10 cellular contexts compared by ENCODE assay signal in genomic region chr16:3998793-3999478, GRCh38.
DNase-seq lines count a peak whose midpoint lies in the region; ATAC-seq and TF ChIP-seq lines count a peak whose summit lies in the region.
"Had no signal": no experiment of that assay in that cellular context is flagged by ENCODE, and none has a peak within 500 bp of the region (broad histone marks: within the 10 kb centered on the region; RNA-seq: fewer than 3 reads in every experiment).

No MANE protein-coding gene starts in this region.

- peak overlapping the region; percentile 91 for H3K27ac Mint-ChIP-seq in osteocyte (ENCODE audit: unreplicated experiment)
- H3K27ac Mint-ChIP-seq: activated naive CD8-positive, alpha-beta T cell; stimulated activated effector memory CD8-positive, alpha-beta T cell treated with anti-CD3 and anti-CD28 coated beads, Interleukin-12 subunit alpha, Interleukin-12 subunit beta, amount 100 ng/mL, for 72 hours had no signal

- H3K27ac ChIP-seq in BLaER1 (no peak overlapping the region), PC-3 (ENCODE audit: low read length) (no peak overlapping the region)

- H3K36me3 ChIP-seq in BLaER1 = peaks cover 58% of the 10 kb centered on the region
- H3K36me3 ChIP-seq in PC-3 (ENCODE audit: low read depth, low read length) = no peaks in the 10 kb centered on the region

- no peaks in the 10 kb centered on the region for H3K9me3 Mint-ChIP-seq in osteocyte (ENCODE audit: unreplicated experiment)
- H3K9me3 Mint-ChIP-seq: stimulated activated effector memory CD8-positive, alpha-beta T cell treated with anti-CD3 and anti-CD28 coated beads, Interleukin-12 subunit alpha, Interleukin-12 subunit beta, amount 100 ng/mL, for 72 hours had no signal

- ATAC-seq in PC-3 = no peak
- ATAC-seq in GM21528 (IDR thresholded peaks at IDR 0.05; ENCODE audit: low FRiP score, unreplicated experiment) = no peak
- no peak for ATAC-seq in HG02970 (IDR thresholded peaks at IDR 0.05; ENCODE audit: low FRiP score, unreplicated experiment)
- ATAC-seq: stimulated activated effector memory CD8-positive, alpha-beta T cell treated with anti-CD3 and anti-CD28 coated beads, Interleukin-12 subunit alpha, Interleukin-12 subunit beta, amount 100 ng/mL, for 72 hours had no signal

- DNase-seq in NCI-H82 treated with DMSO at 0.1 percent for 48 hours (lab: John Stamatoyannopoulos, UW; ENCODE audit: unreplicated experiment) (peak; percentile 7), foreskin fibroblast (peak; percentile 50 to 57), osteocyte (ENCODE audit: extremely low spot score, unreplicated experiment) (no peak), PC-3 (no peak), NCI-H345 treated with DMSO at 0.1 percent for 48 hours (lab: John Stamatoyannopoulos, UW; ENCODE audit: unreplicated experiment) (no peak)

- H3K4me2 ChIP-seq in BLaER1 (peak overlapping the region; percentile 33), PC-3 (ENCODE audit: low read length) (no peak overlapping the region)

- H3K4me1 Mint-ChIP-seq in osteocyte (ENCODE audit: unreplicated experiment) = peaks cover 32% of the 10 kb centered on the region

- H3K9ac ChIP-seq in BLaER1 = no peak overlapping the region
- no peak overlapping the region for H3K9ac ChIP-seq in PC-3 (ENCODE audit: low read length)

- peaks cover 84% of the 10 kb centered on the region for H4K20me1 ChIP-seq in BLaER1
- H4K20me1 ChIP-seq in PC-3 (ENCODE audit: low read length) = no peaks in the 10 kb centered on the region

- intact Hi-C loops in PC-3 (cut with micrococcal nuclease) = no loop called here

- H3K4me1 ChIP-seq in BLaER1 (peaks cover 49% of the 10 kb centered on the region), PC-3 (ENCODE audit: insufficient read depth, low read length) (no peaks in the 10 kb centered on the region)

- CTCF ChIA-PET in PC-3 (lab: Charles Lee) = no interaction called here

- H3K9me3 ChIP-seq in BLaER1 = no peaks in the 10 kb centered on the region
- no peaks in the 10 kb centered on the region for H3K9me3 ChIP-seq in PC-3 (ENCODE audit: low read length)

- H3K4me3 Mint-ChIP-seq in osteocyte (ENCODE audit: unreplicated experiment) = peak overlapping the region; percentile 5
- H3K4me3 Mint-ChIP-seq: activated naive CD8-positive, alpha-beta T cell had no signal

- H2AFZ ChIP-seq in PC-3 (ENCODE audit: low read length) = no peak overlapping the region

- H3K36me3 Mint-ChIP-seq in osteocyte (ENCODE audit: unreplicated experiment) = peaks cover 4% of the 10 kb centered on the region
- H3K36me3 Mint-ChIP-seq: stimulated activated effector memory CD8-positive, alpha-beta T cell treated with anti-CD3 and anti-CD28 coated beads, Interleukin-12 subunit alpha, Interleukin-12 subunit beta, amount 100 ng/mL, for 72 hours had no signal

- H3K4me3 ChIP-seq in BLaER1 (no peak overlapping the region), foreskin fibroblast (ENCODE audit: low read depth in 1 of 2, low read length in 2 of 2) (peak overlapping the region in 1 of 2 donors; percentile 12), PC-3 (ENCODE audit: low read length) (no peak overlapping the region)

- no peaks in the 10 kb centered on the region for H3K79me2 ChIP-seq in PC-3 (ENCODE audit: low read length)

- BruUV-seq in PC-3 (replicated peaks; lab: Mats Ljungman, UMichigan) = no TSS peak

- no peak for TF ChIP-seq CTCF in foreskin fibroblast (IDR thresholded peaks at IDR 0.05; ENCODE audit: low read depth, low read length)
- TF ChIP-seq CTCF in osteocyte (IDR thresholded peaks at IDR 0.05) = peak; percentile 13
- no peak for TF ChIP-seq CTCF in PC-3 (conservative IDR thresholded peaks at IDR 0.05; ENCODE audit: low read depth, low read length)

- H3K27me3 ChIP-seq in BLaER1 = no peaks in the 10 kb centered on the region
- H3K27me3 ChIP-seq in PC-3 (ENCODE audit: low read length) = no peaks in the 10 kb centered on the region

- H3F3A ChIP-seq in PC-3 (ENCODE audit: low read length, unreplicated experiment) = no peaks in the 10 kb centered on the region

- H3K9me2 ChIP-seq in PC-3 (replicated peaks; ENCODE audit: low read length) = no peaks in the 10 kb centered on the region

- no peaks in the 10 kb centered on the region for H3K27me3 Mint-ChIP-seq in osteocyte (ENCODE audit: unreplicated experiment)
- H3K27me3 Mint-ChIP-seq: activated naive CD8-positive, alpha-beta T cell had no signal

- POLR2A ChIA-PET in PC-3 (lab: Charles Lee; ENCODE audit: unreplicated experiment) = no interaction called here

Comparison
In these comparisons a context has a peak if more than half of its experiments do, and no peak if none do; other contexts are left out.
1. DNase-seq: peak in NCI-H82 treated with DMSO at 0.1 percent for 48 hours (single experiment) and foreskin fibroblast (2 of 2); none in osteocyte (single experiment), PC-3 (single experiment) and NCI-H345 treated with DMSO at 0.1 percent for 48 hours (single experiment).